ENCODE assay signal across 12 cellular contexts in the genomic region with DNA sequence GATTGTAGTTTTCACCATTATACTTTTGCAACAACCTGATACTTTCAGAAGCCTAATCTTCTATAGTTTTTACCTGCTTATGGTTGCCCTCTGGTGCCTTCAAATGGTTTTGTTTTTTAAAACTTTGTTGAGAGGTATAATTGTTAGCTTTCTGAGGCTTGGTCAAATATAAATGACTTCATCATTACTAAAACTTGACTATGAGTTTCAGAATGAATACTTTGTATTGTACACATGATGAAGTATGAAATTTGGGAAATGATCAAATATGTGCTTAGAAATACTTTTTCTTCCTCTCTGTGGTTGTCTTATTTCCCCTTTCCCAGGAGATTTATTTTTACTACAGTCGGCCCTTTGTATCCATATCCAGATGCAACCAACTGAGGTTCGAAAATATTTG.
DNase-seq lines count a peak whose midpoint lies in the region; ATAC-seq and TF ChIP-seq lines count a peak whose summit lies in the region.
"Had no signal": no experiment of that assay in that cellular context is flagged by ENCODE, and none has a peak within 500 bp of the region (broad histone marks: within the 10 kb centered on the region; RNA-seq: fewer than 3 reads in every experiment).

No MANE protein-coding gene starts in this region.

- H3K36me3 ChIP-seq in KMS-11 (ENCODE audit: insufficient read depth) (no peaks in the 10 kb centered on the region), endodermal cell (ENCODE audit: control insufficient read depth, insufficient read depth, low read length) (no peaks in the 10 kb centered on the region)

- no peak overlapping the region for H3K9ac ChIP-seq in KMS-11
- no peak overlapping the region for H3K9ac ChIP-seq in endodermal cell (ENCODE audit: extremely low read depth, low read length, poor library complexity, severe bottlenecking)

- no peaks in the 10 kb centered on the region for H4K20me1 ChIP-seq in KMS-11 (ENCODE audit: insufficient read depth)

- H3K9me3 Mint-ChIP-seq in endodermal cell = peaks cover 4% of the 10 kb centered on the region

- H3K4me2 ChIP-seq in KMS-11 = peak overlapping the region; percentile 5; the same call in 1 of the 2 replicates

- H3K27ac ChIP-seq in C4-2B = no peak overlapping the region
- H3K27ac ChIP-seq in KMS-11 = no peak overlapping the region
- H3K27ac ChIP-seq in endodermal cell (ENCODE audit: low read depth, low read length) = no peak overlapping the region

- H3K4me1 ChIP-seq in KMS-11 (ENCODE audit: low read depth, poor library complexity, severe bottlenecking) (peaks cover 11% of the 10 kb centered on the region), endodermal cell (ENCODE audit: control insufficient read depth, insufficient read depth, low read length) (no peaks in the 10 kb centered on the region)

- peaks cover 11% of the 10 kb centered on the region for H3K9me3 ChIP-seq in endodermal cell (ENCODE audit: control insufficient read depth, low read length)

- no peak overlapping the region for H3K27ac Mint-ChIP-seq in endodermal cell
- H3K27ac Mint-ChIP-seq: nephron progenitor cell had no signal

- no peak overlapping the region for H2AFZ ChIP-seq in KMS-11 (ENCODE audit: low read depth)

- H3K79me2 ChIP-seq in KMS-11 (ENCODE audit: insufficient read depth, low read depth) = no peaks in the 10 kb centered on the region

- no peaks in the 10 kb centered on the region for H3K4me1 Mint-ChIP-seq in endodermal cell
- H3K4me1 Mint-ChIP-seq: nephron progenitor cell had no signal

- TF ChIP-seq CTCF in C4-2B (conservative IDR thresholded peaks at IDR 0.05) (peak; percentile 29), KMS-11 (conservative IDR thresholded peaks at IDR 0.05; ENCODE audit: low read depth, low read length) (peak; percentile 43), endodermal cell (conservative IDR thresholded peaks at IDR 0.05) (peak; percentile 53)

- 78% methylated on average over 2 of the region's 2 CpGs; no CpG with 5 or more reads in 1 of the 2 experiments for WGBS in endodermal cell (ENCODE audit: insufficient coverage in 1 of 2, insufficient read length in 1 of 2), 2 experiments

- no peaks in the 10 kb centered on the region for H3K36me3 Mint-ChIP-seq in endodermal cell (ENCODE audit: low read depth)

- no peak overlapping the region for H3K4me3 ChIP-seq in KMS-11 (IDR thresholded peaks at IDR 0.05; ENCODE audit: insufficient read depth, low read depth, low read length)
- H3K4me3 ChIP-seq in endodermal cell (ENCODE audit: low read length) = no peak overlapping the region

- DNase-seq in endodermal cell = no peak
- DNase-seq in activated gamma-delta T cell treated with Interleukin-2 at 50 U/mL for 16 hours = no peak
- DNase-seq in NCI-H187 treated with DMSO at 0.1 percent for 48 hours (lab: John Stamatoyannopoulos, UW) = no peak
- no peak for DNase-seq in NCI-H774 (lab: John Stamatoyannopoulos, UW)
- no peak for DNase-seq in NCI-H226
- DNase-seq: activated CD4-positive, alpha-beta T cell treated with anti-CD3 and anti-CD28 coated beads for 48 hours; effector CD4-positive, alpha-beta T cell; Karpas-422; nephron progenitor cell had no signal

- H3K27me3 ChIP-seq in KMS-11 (ENCODE audit: insufficient read depth, low read depth) (no peaks in the 10 kb centered on the region), endodermal cell (ENCODE audit: control insufficient read depth, insufficient read depth, low read length, poor library complexity, severe bottlenecking) (no peaks in the 10 kb centered on the region)

- no peaks in the 10 kb centered on the region for H3K27me3 Mint-ChIP-seq in endodermal cell (ENCODE audit: insufficient read depth)

- ATAC-seq in GM19043 (IDR thresholded peaks at IDR 0.05; ENCODE audit: low read depth, unreplicated experiment) = peak; percentile 51

- no peak overlapping the region for H3K4me3 Mint-ChIP-seq in endodermal cell
- H3K4me3 Mint-ChIP-seq: nephron progenitor cell had no signal
